ENCODE assay signal across 8 cellular contexts in genomic region chr1:15246960-15247614, GRCh38. TPM values are rescaled to one million over a fixed set of nuclear protein-coding genes. Genes with fewer than 3 reads are reported as not detected.
DNase-seq lines count a peak whose midpoint lies in the region; ATAC-seq and TF ChIP-seq lines count a peak whose summit lies in the region.

Gene FHAD1 (plus strand): TSS chr1:15247223. CDS start chr1:15251785, 4,562 bp downstream.

- DNase-seq in D341Med (ENCODE audit: low spot score) (peak; percentile 77), HPDE6-E6E7 (ENCODE audit: extremely low spot score) (peak; percentile 33), SHP77 treated with DMSO at 0.1 percent for 48 hours (lab: John Stamatoyannopoulos, UW) (peak; percentile 20), adrenal gland (peak; percentile 66 to 86 (median 77)), right cardiac atrium (peak; percentile 58 to 89 (median 87)), retina (peak; percentile 86)
- DNase-seq in NK-92 treated with Interleukin-12 subunit alpha and Interleukin-12 subunit beta, amount 100 ng/mL, for 24 hours (lab: John Stamatoyannopoulos, UW), result no peak

- no peaks in the 10 kb centered on the region for H3K27me3 ChIP-seq in adrenal gland
- no peaks in the 10 kb centered on the region for H3K27me3 ChIP-seq in right cardiac atrium (ENCODE audit: control insufficient read depth, insufficient read depth)

- H3K27ac ChIP-seq in adrenal gland (peak within 1 kb of the TSS in 2 of 5 donors; percentile 50 to 56), right cardiac atrium (ENCODE audit: low read length) (peak within 1 kb of the TSS; percentile 8)

- TF ChIP-seq CTCF in adrenal gland (IDR thresholded peaks at IDR 0.05), result no peak

- H3K4me3 ChIP-seq in adrenal gland, result peak within 1 kb of the TSS in 2 of 4 donors; percentile 16 to 63
- H3K4me3 ChIP-seq in right cardiac atrium (ENCODE audit: low read length), result peak within 1 kb of the TSS; percentile 38

- no peaks in the 10 kb centered on the region for H3K36me3 ChIP-seq in adrenal gland (replicated peaks in 1 of 2)

- peak; percentile 77 to 85 for ATAC-seq in right cardiac atrium
- ATAC-seq in HG02970 (IDR thresholded peaks at IDR 0.05; ENCODE audit: low FRiP score, unreplicated experiment), result no peak

- intact Hi-C loops in adrenal gland (cut with DNase I), result no loop called here
- intact Hi-C loops in right cardiac atrium (cut with DNase I), result no loop called here

- no peak for TF ChIP-seq POLR2A in adrenal gland (IDR thresholded peaks at IDR 0.05)

- H3K9me3 ChIP-seq in adrenal gland (replicated peaks in 1 of 3) (no peaks in the 10 kb centered on the region), right cardiac atrium (ENCODE audit: control insufficient read depth, low read length) (no peaks in the 10 kb centered on the region)

- 5 to 20% (median 13%) methylated on average over 10 to 55 of the region's 55 CpGs for WGBS in adrenal gland, 4 donors
- 6% methylated on average over 54 of the region's 55 CpGs for WGBS in right cardiac atrium

- H3K4me1 ChIP-seq in adrenal gland (replicated peaks in 1 of 2) (peaks cover 5 to 18% of the 10 kb centered on the region in 2 donors), right cardiac atrium (ENCODE audit: control insufficient read depth, insufficient read depth, low read length) (no peaks in the 10 kb centered on the region)

RNA-seq across cellular contexts. Expression of gene FHAD1, which starts in this region (rescaled TPM):
- total RNA-seq in adrenal gland, result 1 to 10 TPM in 1 of 8 donors, under 1 TPM in 6, not detected in 1; 0.09 to 1.2 (median 0.55) TPM
- polyA plus RNA-seq in adrenal gland, result 1 to 10 TPM in 1 of 3 donors, under 1 TPM in 2; 0.24 to 1.6 (median 0.90) TPM
- 1 to 10 TPM in 1 of 4 donors, under 1 TPM in 2, not detected in 1; 0.06 to 1.0 (median 0.09) TPM for total RNA-seq in right cardiac atrium
- 0.25 TPM for polyA plus RNA-seq in right cardiac atrium
